8 cellular contexts compared by ENCODE assay signal in genomic region chr9:129336601-129337286, GRCh38.
DNase-seq lines count a peak whose midpoint lies in the region; ATAC-seq, FAIRE-seq and TF ChIP-seq lines count a peak whose summit lies in the region.

No MANE protein-coding gene starts in this region.

- FAIRE-seq in bronchial epithelial cell (lab: Jason Lieb, UNC): no peak

- H3K4me3 Mint-ChIP-seq in stimulated activated naive CD8-positive, alpha-beta T cell treated with anti-CD3 and anti-CD28 coated beads, Interleukin-15, Interleukin-2, amounts not matched to agents 100 ng/mL and 50 ng/mL, for 24 hours: peak overlapping the region; percentile 65

- peak overlapping the region; percentile 76 for H3K9ac ChIP-seq in NT2/D1 (ENCODE audit: insufficient read length, low read depth)

- peaks cover 39% of the 10 kb centered on the region for H3K4me1 Mint-ChIP-seq in stimulated activated naive CD8-positive, alpha-beta T cell treated with anti-CD3 and anti-CD28 coated beads, Interleukin-15, Interleukin-2, amounts not matched to agents 100 ng/mL and 50 ng/mL, for 24 hours (ENCODE audit: low read depth)

- no peak overlapping the region for H3K27ac Mint-ChIP-seq in stimulated activated naive CD8-positive, alpha-beta T cell treated with anti-CD3 and anti-CD28 coated beads, Interleukin-15, Interleukin-2, amounts not matched to agents 100 ng/mL and 50 ng/mL, for 24 hours

- DNase-seq in BJ (ENCODE audit: low read depth) (peak; percentile 31), NT2/D1 (ENCODE audit: low read depth, low spot score) (no peak), bronchial epithelial cell (ENCODE audit: low read depth) (no peak), left kidney (ENCODE audit: low read depth, low spot score) (peak; percentile 86), amniotic stem cell (lab: John Stamatoyannopoulos, UW) (no peak)

- H3K27me3 Mint-ChIP-seq in stimulated activated naive CD8-positive, alpha-beta T cell treated with anti-CD3 and anti-CD28 coated beads, Interleukin-15, Interleukin-2, amounts not matched to agents 100 ng/mL and 50 ng/mL, for 24 hours: peaks cover 8% of the 10 kb centered on the region

- CTCF ChIA-PET in BJ (lab: Yijun Ruan, JAX): interaction anchor here (1.7 kb wide), 1 partner anchor 194 kb away, joined by 3 read pairs; no protein-coding TSS in a partner anchor

- H3K27me3 ChIP-seq in BJ (ENCODE audit: control insufficient read depth, insufficient read depth, low read length): no peaks in the 10 kb centered on the region
- no peaks in the 10 kb centered on the region for H3K27me3 ChIP-seq in NT2/D1 (ENCODE audit: insufficient read depth, insufficient read length)
- no peaks in the 10 kb centered on the region for H3K27me3 ChIP-seq in bronchial epithelial cell (ENCODE audit: control insufficient read depth, insufficient read depth, low read length)

- H3K9me3 Mint-ChIP-seq in stimulated activated naive CD8-positive, alpha-beta T cell treated with anti-CD3 and anti-CD28 coated beads, Interleukin-15, Interleukin-2, amounts not matched to agents 100 ng/mL and 50 ng/mL, for 24 hours: no peaks in the 10 kb centered on the region

- H3K4me1 ChIP-seq in NT2/D1 (ENCODE audit: insufficient read depth, insufficient read length): peaks cover 42% of the 10 kb centered on the region

- no peaks in the 10 kb centered on the region for H3K36me3 Mint-ChIP-seq in stimulated activated naive CD8-positive, alpha-beta T cell treated with anti-CD3 and anti-CD28 coated beads, Interleukin-15, Interleukin-2, amounts not matched to agents 100 ng/mL and 50 ng/mL, for 24 hours (ENCODE audit: low read depth)

- no peaks in the 10 kb centered on the region for H3K9me3 ChIP-seq in NT2/D1 (ENCODE audit: insufficient read depth, low read length)

- no peaks in the 10 kb centered on the region; the same call in 1 of the 2 replicates for H3K36me3 ChIP-seq in BJ (ENCODE audit: control insufficient read depth, insufficient read depth, low read length)
- H3K36me3 ChIP-seq in NT2/D1 (ENCODE audit: insufficient read depth, insufficient read length, low read length): no peaks in the 10 kb centered on the region
- peaks cover 13% of the 10 kb centered on the region for H3K36me3 ChIP-seq in bronchial epithelial cell (ENCODE audit: control insufficient read depth, insufficient read depth, low read length)

- no peak for ATAC-seq in HG02678 (IDR thresholded peaks at IDR 0.05; ENCODE audit: unreplicated experiment)
- ATAC-seq in HG02623 (IDR thresholded peaks at IDR 0.05; ENCODE audit: unreplicated experiment): no peak

- H3K4me3 ChIP-seq in BJ (ENCODE audit: low read depth, low read length): peak overlapping the region; percentile 17; the same call in 1 of the 2 replicates
- H3K4me3 ChIP-seq in NT2/D1 (ENCODE audit: insufficient read length, low read depth): peak overlapping the region; percentile 29
- H3K4me3 ChIP-seq in bronchial epithelial cell (ENCODE audit: low read depth, low read length): peak overlapping the region; percentile 32

- POLR2A ChIA-PET in BJ (lab: Charles Lee): no interaction called here

- TF ChIP-seq CTCF in BJ (IDR thresholded peaks at IDR 0.05; ENCODE audit: insufficient read depth, low read depth, low read length) (no peak), bronchial epithelial cell (IDR thresholded peaks at IDR 0.05; ENCODE audit: insufficient read depth, low read length, severe bottlenecking) (no peak)

Comparison
In these comparisons a context has a peak if more than half of its experiments do, and no peak if none do; other contexts are left out.
1. DNase-seq: peak in BJ (single experiment) and left kidney (single experiment); none in NT2/D1 (single experiment), bronchial epithelial cell (single experiment) and amniotic stem cell (single experiment).
2. Peak in every context shown above with its lines, with median percentiles within 50 percentile points of each other: H3K4me3 ChIP-seq.